8 cellular contexts compared by ENCODE assay signal in genomic region chrX:29478336-29479069, GRCh38.
A peak's percentile ranks its signal among the peaks of the same experiment; 100 is the strongest.
DNase-seq lines count a peak whose midpoint lies in the region; ATAC-seq and TF ChIP-seq lines count a peak whose summit lies in the region.

No MANE protein-coding gene starts in this region.

- peaks cover 2% of the 10 kb centered on the region; the same call in 1 of the 2 replicates for H3K4me1 ChIP-seq in OCI-LY3 (ENCODE audit: low read length)
- no peaks in the 10 kb centered on the region for H3K4me1 ChIP-seq in upper lobe of left lung

- peak overlapping the region; percentile 79 for H3K4me3 ChIP-seq in OCI-LY3 (ENCODE audit: low read length)
- peak overlapping the region; percentile 45 for H3K4me3 ChIP-seq in fibroblast of the aortic adventitia (ENCODE audit: low read depth, low read length)
- H3K4me3 ChIP-seq in upper lobe of left lung = no peak overlapping the region

- TF ChIP-seq POLR2A in upper lobe of left lung (IDR thresholded peaks at IDR 0.05) = no peak

- DNase-seq in GM04504 (ENCODE audit: low read depth) (peak; percentile 13), fibroblast of the aortic adventitia (ENCODE audit: low read depth) (peak; percentile 62), upper lobe of left lung (no peak), mesenteric fat pad (ENCODE audit: low spot score) (no peak), NCI-H2227 treated with DMSO at 0.1 percent for 48 hours (lab: John Stamatoyannopoulos, UW) (no peak)

- H3K27me3 ChIP-seq in OCI-LY3 (ENCODE audit: low read depth, low read length) = no peaks in the 10 kb centered on the region
- no peaks in the 10 kb centered on the region for H3K27me3 ChIP-seq in upper lobe of left lung

- H3K9me3 ChIP-seq in OCI-LY3 (ENCODE audit: insufficient read depth, low read length) = no peaks in the 10 kb centered on the region
- no peaks in the 10 kb centered on the region for H3K9me3 ChIP-seq in upper lobe of left lung

- H3K36me3 ChIP-seq in OCI-LY3 (replicated peaks; ENCODE audit: low read depth, low read length) (no peaks in the 10 kb centered on the region), upper lobe of left lung (no peaks in the 10 kb centered on the region)

- peak overlapping the region; percentile 91 for H3K4me2 ChIP-seq in OCI-LY3 (ENCODE audit: low read length)

- peak; percentile 83 for ATAC-seq in GM19452 (IDR thresholded peaks at IDR 0.05; ENCODE audit: unreplicated experiment)
- ATAC-seq in HG03280 (IDR thresholded peaks at IDR 0.05; ENCODE audit: unreplicated experiment) = peak; percentile 88
- peak in 1 of 2 donors; percentile 45 for ATAC-seq in upper lobe of left lung (ENCODE audit: low FRiP score in 2 of 2)

- H3K79me2 ChIP-seq in OCI-LY3 (ENCODE audit: low read length) = no peaks in the 10 kb centered on the region

- 0 out of 2 replicates have a peak overlapping the region, but pooled peaks have one; percentile 25 for H3K27ac ChIP-seq in OCI-LY3 (ENCODE audit: low read length)
- H3K27ac ChIP-seq in upper lobe of left lung = no peak overlapping the region

- H2AFZ ChIP-seq in OCI-LY3 (ENCODE audit: low read depth, low read length) = peak overlapping the region; percentile 92

- WGBS in upper lobe of left lung, 2 donors = 45 to 50% methylated on average over 10 of the region's 10 CpGs

- peak overlapping the region; percentile 52 for H3K9ac ChIP-seq in OCI-LY3 (ENCODE audit: low read length)

- TF ChIP-seq CTCF in OCI-LY3 (IDR thresholded peaks at IDR 0.05; ENCODE audit: low read depth, low read length) = peak; percentile 54
- TF ChIP-seq CTCF in fibroblast of the aortic adventitia (IDR thresholded peaks at IDR 0.05; ENCODE audit: insufficient read depth, low read length) = peak; percentile 60
- peak in 4 of 6 experiments; percentile 13 to 36 (median 20) for TF ChIP-seq CTCF in upper lobe of left lung (IDR thresholded peaks at IDR 0.05)

- H4K20me1 ChIP-seq in OCI-LY3 (ENCODE audit: insufficient read depth, low read length) = no peaks in the 10 kb centered on the region

- no peak for TF ChIP-seq EP300 in upper lobe of left lung (IDR thresholded peaks at IDR 0.05)

Comparison
In these comparisons a context has a peak if more than half of its experiments do, and no peak if none do; other contexts are left out.
1. DNase-seq: peak in GM04504 (single experiment) and fibroblast of the aortic adventitia (single experiment); none in upper lobe of left lung (0 of 2), mesenteric fat pad (single experiment) and NCI-H2227 treated with DMSO at 0.1 percent for 48 hours (single experiment).
2. H3K4me3 ChIP-seq: peak in OCI-LY3 (single experiment) and fibroblast of the aortic adventitia (single experiment); none in upper lobe of left lung (0 of 4).
3. Peak in every context shown above with its lines, with median percentiles within 50 percentile points of each other: CTCF ChIP-seq.